ENCODE assay signal across 1 cellular context in the genomic region with DNA sequence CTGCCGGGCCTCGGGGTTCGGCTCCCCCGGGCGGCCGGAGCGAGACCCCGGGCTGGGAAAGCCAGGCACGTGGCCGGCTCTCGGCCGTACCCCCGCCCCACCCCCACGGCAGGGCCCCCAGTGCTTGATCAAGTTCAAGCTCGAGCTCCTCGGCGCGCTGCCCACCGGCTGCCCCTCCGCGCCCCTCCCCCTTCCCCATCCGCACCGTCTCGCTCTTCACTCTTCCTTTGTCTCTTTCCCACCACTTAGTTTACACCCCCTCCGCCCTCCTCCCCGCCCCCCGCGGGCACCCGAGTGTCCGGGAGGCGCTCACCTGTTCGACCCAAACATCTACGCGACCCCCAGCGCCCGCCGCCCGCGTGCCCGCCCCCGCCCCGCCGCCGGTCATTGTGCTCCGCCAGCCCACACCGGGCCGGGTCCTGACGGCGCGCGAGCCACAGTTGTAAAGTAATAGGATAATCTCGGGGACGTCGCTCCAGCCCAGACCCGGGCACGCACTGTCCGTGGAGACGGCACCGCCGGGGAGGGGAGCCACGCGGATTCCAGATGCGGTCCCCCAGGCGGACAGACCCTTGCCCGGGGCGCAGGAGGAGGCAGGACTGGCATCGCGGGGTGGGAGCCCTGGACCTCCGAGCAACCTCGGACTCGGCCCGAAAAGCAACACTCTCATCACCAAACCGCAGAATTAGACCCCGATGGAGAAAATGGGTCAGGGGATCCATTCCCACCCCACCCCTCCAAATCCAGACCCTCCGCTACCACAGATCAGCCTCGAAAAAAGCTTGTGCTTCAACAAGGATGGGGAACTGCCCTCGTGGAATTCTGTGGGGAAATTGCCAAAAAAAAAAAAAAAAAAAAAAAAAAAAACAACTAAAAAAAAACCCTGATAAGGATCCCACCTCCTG.
TF ChIP-seq lines count a peak whose summit lies in the region.

No MANE protein-coding gene starts in this region.

TF ChIP-seq in HepG2, 621 proteins besides CTCF, POLR2A, EP300 and RAD21 (continued from another document and continues in another):
- TF ChIP-seq, protein P1, sequence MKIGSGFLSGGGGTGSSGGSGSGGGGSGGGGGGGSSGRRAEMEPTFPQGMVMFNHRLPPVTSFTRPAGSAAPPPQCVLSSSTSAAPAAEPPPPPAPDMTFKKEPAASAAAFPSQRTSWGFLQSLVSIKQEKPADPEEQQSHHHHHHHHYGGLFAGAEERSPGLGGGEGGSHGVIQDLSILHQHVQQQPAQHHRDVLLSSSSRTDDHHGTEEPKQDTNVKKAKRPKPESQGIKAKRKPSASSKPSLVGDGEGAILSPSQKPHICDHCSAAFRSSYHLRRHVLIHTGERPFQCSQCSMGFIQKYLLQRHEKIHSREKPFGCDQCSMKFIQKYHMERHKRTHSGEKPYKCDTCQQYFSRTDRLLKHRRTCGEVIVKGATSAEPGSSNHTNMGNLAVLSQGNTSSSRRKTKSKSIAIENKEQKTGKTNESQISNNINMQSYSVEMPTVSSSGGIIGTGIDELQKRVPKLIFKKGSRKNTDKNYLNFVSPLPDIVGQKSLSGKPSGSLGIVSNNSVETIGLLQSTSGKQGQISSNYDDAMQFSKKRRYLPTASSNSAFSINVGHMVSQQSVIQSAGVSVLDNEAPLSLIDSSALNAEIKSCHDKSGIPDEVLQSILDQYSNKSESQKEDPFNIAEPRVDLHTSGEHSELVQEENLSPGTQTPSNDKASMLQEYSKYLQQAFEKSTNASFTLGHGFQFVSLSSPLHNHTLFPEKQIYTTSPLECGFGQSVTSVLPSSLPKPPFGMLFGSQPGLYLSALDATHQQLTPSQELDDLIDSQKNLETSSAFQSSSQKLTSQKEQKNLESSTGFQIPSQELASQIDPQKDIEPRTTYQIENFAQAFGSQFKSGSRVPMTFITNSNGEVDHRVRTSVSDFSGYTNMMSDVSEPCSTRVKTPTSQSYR (CRISPR knock-in tag; IDR thresholded peaks at IDR 0.05; ENCODE audit: borderline replicate concordance): peak; percentile 68
- TF ChIP-seq, protein P2, sequence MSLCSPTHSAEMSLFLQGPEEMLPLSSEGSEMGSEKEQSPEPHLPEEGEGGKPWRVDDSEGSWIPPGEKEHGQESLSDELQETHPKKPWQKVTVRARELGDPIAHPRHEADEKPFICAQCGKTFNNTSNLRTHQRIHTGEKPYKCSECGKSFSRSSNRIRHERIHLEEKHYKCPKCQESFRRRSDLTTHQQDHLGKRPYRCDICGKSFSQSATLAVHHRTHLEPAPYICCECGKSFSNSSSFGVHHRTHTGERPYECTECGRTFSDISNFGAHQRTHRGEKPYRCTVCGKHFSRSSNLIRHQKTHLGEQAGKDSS (CRISPR knock-in tag; IDR thresholded peaks at IDR 0.05; ENCODE audit: borderline replicate concordance, low read depth): no peak
- TF ChIP-seq ZNF547 (CRISPR knock-in tag; IDR thresholded peaks at IDR 0.05) (no peak), BRCA1 (CRISPR knock-in tag; IDR thresholded peaks at IDR 0.05) (no peak), ZSCAN22 (CRISPR knock-in tag; IDR thresholded peaks at IDR 0.05) (no peak), ZNF563 (CRISPR knock-in tag; IDR thresholded peaks at IDR 0.05) (no peak), ZNF543 (CRISPR knock-in tag; IDR thresholded peaks at IDR 0.05) (no peak), KLF11 (CRISPR knock-in tag; IDR thresholded peaks at IDR 0.05) (peak; percentile 21; the same call in 1 of the 2 replicates), MXD4 (CRISPR knock-in tag; IDR thresholded peaks at IDR 0.05) (no peak; the same call in 1 of the 2 replicates), HNRNPLL (IDR thresholded peaks at IDR 0.05; ENCODE audit: low read depth, low read length, poor library complexity, severe bottlenecking) (peak; percentile 40), ZFYVE20 (CRISPR knock-in tag; IDR thresholded peaks at IDR 0.05; ENCODE audit: borderline replicate concordance, low read depth) (no peak), ZSCAN29 (CRISPR knock-in tag; conservative IDR thresholded peaks at IDR 0.05) (no peak; the same call in 1 of the 2 replicates), RFXAP (CRISPR knock-in tag; IDR thresholded peaks at IDR 0.05; ENCODE audit: borderline replicate concordance) (no peak), MIXL1 (CRISPR knock-in tag; IDR thresholded peaks at IDR 0.05) (no peak), GATAD2A (CRISPR knock-in tag; IDR thresholded peaks at IDR 0.05) (no peak), IRX3 (CRISPR knock-in tag; IDR thresholded peaks at IDR 0.05; ENCODE audit: borderline replicate concordance, low read depth) (no peak), ZNF232 (CRISPR knock-in tag; IDR thresholded peaks at IDR 0.05; ENCODE audit: borderline replicate concordance) (peak; percentile 30; the same call in 1 of the 2 replicates), ISL2 (CRISPR knock-in tag; IDR thresholded peaks at IDR 0.05) (0 out of 2 replicates have a peak, but pooled peaks have one; percentile 9), REL (CRISPR knock-in tag; conservative IDR thresholded peaks at IDR 0.05) (no peak), PTBP1 (IDR thresholded peaks at IDR 0.05; ENCODE audit: low read depth, low read length, poor library complexity, severe bottlenecking) (peak; percentile 50), RARA (CRISPR knock-in tag; IDR thresholded peaks at IDR 0.05) (no peak), ZNF496 (CRISPR knock-in tag; IDR thresholded peaks at IDR 0.05; ENCODE audit: insufficient replicate concordance) (no peak)
- TF ChIP-seq, protein P3, sequence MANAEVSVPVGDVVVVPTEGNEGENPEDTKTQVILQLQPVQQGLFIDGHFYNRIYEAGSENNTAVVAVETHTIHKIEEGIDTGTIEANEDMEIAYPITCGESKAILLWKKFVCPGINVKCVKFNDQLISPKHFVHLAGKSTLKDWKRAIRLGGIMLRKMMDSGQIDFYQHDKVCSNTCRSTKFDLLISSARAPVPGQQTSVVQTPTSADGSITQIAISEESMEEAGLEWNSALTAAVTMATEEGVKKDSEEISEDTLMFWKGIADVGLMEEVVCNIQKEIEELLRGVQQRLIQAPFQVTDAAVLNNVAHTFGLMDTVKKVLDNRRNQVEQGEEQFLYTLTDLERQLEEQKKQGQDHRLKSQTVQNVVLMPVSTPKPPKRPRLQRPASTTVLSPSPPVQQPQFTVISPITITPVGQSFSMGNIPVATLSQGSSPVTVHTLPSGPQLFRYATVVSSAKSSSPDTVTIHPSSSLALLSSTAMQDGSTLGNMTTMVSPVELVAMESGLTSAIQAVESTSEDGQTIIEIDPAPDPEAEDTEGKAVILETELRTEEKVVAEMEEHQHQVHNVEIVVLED (CRISPR knock-in tag; IDR thresholded peaks at IDR 0.05; ENCODE audit: borderline replicate concordance): 0 out of 2 replicates have a peak, but pooled peaks have one; percentile 31
- TF ChIP-seq, protein P4, sequence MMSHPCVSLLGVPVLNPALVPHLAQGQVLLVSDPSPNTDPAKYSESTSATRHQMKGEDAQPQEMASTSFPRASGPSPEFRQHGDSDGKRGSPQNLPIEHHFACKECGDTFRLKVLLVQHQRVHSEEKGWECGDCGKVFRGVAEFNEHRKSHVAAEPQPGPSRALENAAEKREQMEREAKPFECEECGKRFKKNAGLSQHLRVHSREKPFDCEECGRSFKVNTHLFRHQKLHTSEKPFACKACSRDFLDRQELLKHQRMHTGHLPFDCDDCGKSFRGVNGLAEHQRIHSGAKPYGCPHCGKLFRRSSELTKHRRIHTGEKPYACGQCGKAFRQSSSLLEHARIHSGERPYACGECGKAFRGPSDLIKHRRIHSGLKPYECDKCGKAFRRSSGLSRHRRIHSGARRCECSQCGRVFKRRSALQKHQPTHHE (CRISPR knock-in tag; IDR thresholded peaks at IDR 0.05; ENCODE audit: borderline replicate concordance): no peak
- TF ChIP-seq, protein P5, sequence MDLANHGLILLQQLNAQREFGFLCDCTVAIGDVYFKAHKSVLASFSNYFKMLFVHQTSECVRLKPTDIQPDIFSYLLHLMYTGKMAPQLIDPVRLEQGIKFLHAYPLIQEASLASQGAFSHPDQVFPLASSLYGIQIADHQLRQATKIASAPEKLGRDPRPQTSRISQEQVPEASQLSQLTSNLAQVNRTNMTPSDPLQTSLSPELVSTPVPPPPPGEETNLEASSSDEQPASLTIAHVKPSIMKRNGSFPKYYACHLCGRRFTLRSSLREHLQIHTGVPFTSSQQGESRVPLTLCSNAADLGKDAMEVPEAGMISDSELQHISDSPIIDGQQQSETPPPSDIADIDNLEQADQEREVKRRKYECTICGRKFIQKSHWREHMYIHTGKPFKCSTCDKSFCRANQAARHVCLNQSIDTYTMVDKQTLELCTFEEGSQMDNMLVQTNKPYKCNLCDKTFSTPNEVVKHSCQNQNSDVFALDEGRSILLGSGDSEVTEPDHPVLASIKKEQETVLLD (CRISPR knock-in tag; IDR thresholded peaks at IDR 0.05; ENCODE audit: low read depth): peak; percentile 13; the same call in 1 of the 2 replicates
- TF ChIP-seq, protein P6, sequence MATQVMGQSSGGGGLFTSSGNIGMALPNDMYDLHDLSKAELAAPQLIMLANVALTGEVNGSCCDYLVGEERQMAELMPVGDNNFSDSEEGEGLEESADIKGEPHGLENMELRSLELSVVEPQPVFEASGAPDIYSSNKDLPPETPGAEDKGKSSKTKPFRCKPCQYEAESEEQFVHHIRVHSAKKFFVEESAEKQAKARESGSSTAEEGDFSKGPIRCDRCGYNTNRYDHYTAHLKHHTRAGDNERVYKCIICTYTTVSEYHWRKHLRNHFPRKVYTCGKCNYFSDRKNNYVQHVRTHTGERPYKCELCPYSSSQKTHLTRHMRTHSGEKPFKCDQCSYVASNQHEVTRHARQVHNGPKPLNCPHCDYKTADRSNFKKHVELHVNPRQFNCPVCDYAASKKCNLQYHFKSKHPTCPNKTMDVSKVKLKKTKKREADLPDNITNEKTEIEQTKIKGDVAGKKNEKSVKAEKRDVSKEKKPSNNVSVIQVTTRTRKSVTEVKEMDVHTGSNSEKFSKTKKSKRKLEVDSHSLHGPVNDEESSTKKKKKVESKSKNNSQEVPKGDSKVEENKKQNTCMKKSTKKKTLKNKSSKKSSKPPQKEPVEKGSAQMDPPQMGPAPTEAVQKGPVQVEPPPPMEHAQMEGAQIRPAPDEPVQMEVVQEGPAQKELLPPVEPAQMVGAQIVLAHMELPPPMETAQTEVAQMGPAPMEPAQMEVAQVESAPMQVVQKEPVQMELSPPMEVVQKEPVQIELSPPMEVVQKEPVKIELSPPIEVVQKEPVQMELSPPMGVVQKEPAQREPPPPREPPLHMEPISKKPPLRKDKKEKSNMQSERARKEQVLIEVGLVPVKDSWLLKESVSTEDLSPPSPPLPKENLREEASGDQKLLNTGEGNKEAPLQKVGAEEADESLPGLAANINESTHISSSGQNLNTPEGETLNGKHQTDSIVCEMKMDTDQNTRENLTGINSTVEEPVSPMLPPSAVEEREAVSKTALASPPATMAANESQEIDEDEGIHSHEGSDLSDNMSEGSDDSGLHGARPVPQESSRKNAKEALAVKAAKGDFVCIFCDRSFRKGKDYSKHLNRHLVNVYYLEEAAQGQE (IDR thresholded peaks at IDR 0.05; ENCODE audit: borderline replicate concordance in 1 of 2, low read depth in 1 of 2, low read length in 2 of 2): no peak
- TF ChIP-seq, protein P7, sequence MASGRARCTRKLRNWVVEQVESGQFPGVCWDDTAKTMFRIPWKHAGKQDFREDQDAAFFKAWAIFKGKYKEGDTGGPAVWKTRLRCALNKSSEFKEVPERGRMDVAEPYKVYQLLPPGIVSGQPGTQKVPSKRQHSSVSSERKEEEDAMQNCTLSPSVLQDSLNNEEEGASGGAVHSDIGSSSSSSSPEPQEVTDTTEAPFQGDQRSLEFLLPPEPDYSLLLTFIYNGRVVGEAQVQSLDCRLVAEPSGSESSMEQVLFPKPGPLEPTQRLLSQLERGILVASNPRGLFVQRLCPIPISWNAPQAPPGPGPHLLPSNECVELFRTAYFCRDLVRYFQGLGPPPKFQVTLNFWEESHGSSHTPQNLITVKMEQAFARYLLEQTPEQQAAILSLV (CRISPR knock-in tag; IDR thresholded peaks at IDR 0.05; ENCODE audit: borderline replicate concordance): no peak
- TF ChIP-seq, protein P8, sequence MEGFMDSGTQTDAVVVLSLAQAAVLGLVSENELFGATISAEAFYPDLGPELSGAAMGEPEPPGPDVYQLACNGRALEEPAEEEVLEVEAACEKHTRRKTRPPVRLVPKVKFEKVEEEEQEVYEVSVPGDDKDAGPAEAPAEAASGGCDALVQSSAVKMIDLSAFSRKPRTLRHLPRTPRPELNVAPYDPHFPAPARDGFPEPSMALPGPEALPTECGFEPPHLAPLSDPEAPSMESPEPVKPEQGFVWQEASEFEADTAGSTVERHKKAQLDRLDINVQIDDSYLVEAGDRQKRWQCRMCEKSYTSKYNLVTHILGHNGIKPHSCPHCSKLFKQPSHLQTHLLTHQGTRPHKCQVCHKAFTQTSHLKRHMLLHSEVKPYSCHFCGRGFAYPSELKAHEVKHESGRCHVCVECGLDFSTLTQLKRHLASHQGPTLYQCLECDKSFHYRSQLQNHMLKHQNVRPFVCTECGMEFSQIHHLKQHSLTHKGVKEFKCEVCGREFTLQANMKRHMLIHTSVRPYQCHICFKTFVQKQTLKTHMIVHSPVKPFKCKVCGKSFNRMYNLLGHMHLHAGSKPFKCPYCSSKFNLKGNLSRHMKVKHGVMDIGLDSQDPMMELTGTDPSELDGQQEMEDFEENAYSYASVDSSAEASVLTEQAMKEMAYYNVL (CRISPR knock-in tag; IDR thresholded peaks at IDR 0.05; ENCODE audit: borderline replicate concordance): peak; percentile 36; the same call in 1 of the 2 replicates
- TF ChIP-seq, protein P9, sequence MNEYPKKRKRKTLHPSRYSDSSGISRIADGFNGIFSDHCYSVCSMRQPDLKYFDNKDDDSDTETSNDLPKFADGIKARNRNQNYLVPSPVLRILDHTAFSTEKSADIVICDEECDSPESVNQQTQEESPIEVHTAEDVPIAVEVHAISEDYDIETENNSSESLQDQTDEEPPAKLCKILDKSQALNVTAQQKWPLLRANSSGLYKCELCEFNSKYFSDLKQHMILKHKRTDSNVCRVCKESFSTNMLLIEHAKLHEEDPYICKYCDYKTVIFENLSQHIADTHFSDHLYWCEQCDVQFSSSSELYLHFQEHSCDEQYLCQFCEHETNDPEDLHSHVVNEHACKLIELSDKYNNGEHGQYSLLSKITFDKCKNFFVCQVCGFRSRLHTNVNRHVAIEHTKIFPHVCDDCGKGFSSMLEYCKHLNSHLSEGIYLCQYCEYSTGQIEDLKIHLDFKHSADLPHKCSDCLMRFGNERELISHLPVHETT (CRISPR knock-in tag; conservative IDR thresholded peaks at IDR 0.05): 0 out of 2 replicates have a peak, but pooled peaks have one; percentile 10
